In genomic region chr14:97499790-97500481, GRCh38 we compare ENCODE assay signal across 20 cellular contexts.
DNase-seq lines count a peak whose midpoint lies in the region; ATAC-seq, FAIRE-seq and TF ChIP-seq lines count a peak whose summit lies in the region.
"Had no signal": no experiment of that assay in that cellular context is flagged by ENCODE, and none has a peak within 500 bp of the region (broad histone marks: within the 10 kb centered on the region; RNA-seq: fewer than 3 reads in every experiment).

No MANE protein-coding gene starts in this region.

- H2BK120ac ChIP-seq in mesenchymal stem cell (ENCODE audit: low read depth, low read length): no peak overlapping the region

- H2BK15ac ChIP-seq in mesenchymal stem cell (ENCODE audit: low read depth, poor library complexity, severe bottlenecking): no peak overlapping the region

- H3K9me3 ChIP-seq in PC-3 (ENCODE audit: low read length) (no peaks in the 10 kb centered on the region), mesenchymal stem cell (ENCODE audit: control insufficient read depth, low read length) (peaks cover 7% of the 10 kb centered on the region)

- H2BK12ac ChIP-seq in mesenchymal stem cell (ENCODE audit: low read length in 2 of 2): no peak overlapping the region

- no peaks in the 10 kb centered on the region for H3K79me1 ChIP-seq in mesenchymal stem cell (replicated peaks; ENCODE audit: low read length, poor library complexity, severe bottlenecking)

- POLR2A ChIA-PET in PC-3 (lab: Charles Lee; ENCODE audit: unreplicated experiment): no interaction called here
- POLR2A ChIA-PET in activated CD4-positive, alpha-beta T cell treated with anti-CD3 and anti-CD28 coated beads, Interleukin-2, amount 10 ng/mL, durations not matched to agents 7 days and 5 days (lab: Charles Lee): no interaction called here

- H3K79me2 ChIP-seq in PC-3 (ENCODE audit: low read length): no peaks in the 10 kb centered on the region

- H3K14ac ChIP-seq in mesenchymal stem cell (ENCODE audit: low read length in 2 of 2): no peak overlapping the region

- no peak overlapping the region for H2BK5ac ChIP-seq in mesenchymal stem cell (ENCODE audit: low read depth, low read length, poor library complexity, severe bottlenecking)

- peak overlapping the region; percentile 61 for H3K27ac ChIP-seq in PC-3 (ENCODE audit: low read length)
- no peak overlapping the region for H3K27ac ChIP-seq in mesenchymal stem cell (ENCODE audit: low read length, poor library complexity, severe bottlenecking)
- H3K27ac ChIP-seq: KMS-11 had no signal

- intact Hi-C loops in PC-3 (cut with micrococcal nuclease) (no loop called here), head of caudate nucleus (cut with DNase I) (no loop called here)

- TF ChIP-seq CTCF in PC-3 (conservative IDR thresholded peaks at IDR 0.05; ENCODE audit: low read depth, low read length): no peak
- TF ChIP-seq CTCF in bronchial epithelial cell (IDR thresholded peaks at IDR 0.05; ENCODE audit: insufficient read depth, low read length, severe bottlenecking): no peak

- H3K27ac Mint-ChIP-seq in activated CD4-positive, alpha-beta T cell treated with anti-CD3 and anti-CD28 coated beads, Interleukin-2, amount 10 ng/mL, durations not matched to agents 7 days and 5 days: no peak overlapping the region
- H3K27ac Mint-ChIP-seq in natural killer cell treated with Interleukin-12 subunit alpha and Interleukin-12 subunit beta and Interleukin-15 and Interleukin-18, amount 100 ng/mL, for 72 hours: no peak overlapping the region
- H3K27ac Mint-ChIP-seq: CD8-positive, alpha-beta T cell; GM23338 had no signal

- H3F3A ChIP-seq in PC-3 (ENCODE audit: low read length, unreplicated experiment): no peaks in the 10 kb centered on the region

- no peak overlapping the region for H2AFZ ChIP-seq in PC-3 (ENCODE audit: low read length)
- no peak overlapping the region for H2AFZ ChIP-seq in mesenchymal stem cell (ENCODE audit: low read depth, low read length)
- H2AFZ ChIP-seq: GM23338 had no signal

- H3K4me3 ChIP-seq in PC-3 (ENCODE audit: low read length) (no peak overlapping the region), bronchial epithelial cell (ENCODE audit: low read depth, low read length) (no peak overlapping the region), mesenchymal stem cell (ENCODE audit: insufficient read depth in 1 of 2, low read depth in 1 of 2, low read length in 2 of 2) (no peak overlapping the region)
- H3K4me3 ChIP-seq: GM23338 had no signal

- no peaks in the 10 kb centered on the region for H3K4me1 Mint-ChIP-seq in activated CD4-positive, alpha-beta T cell treated with anti-CD3 and anti-CD28 coated beads, Interleukin-2, amount 10 ng/mL, durations not matched to agents 7 days and 5 days
- no peaks in the 10 kb centered on the region for H3K4me1 Mint-ChIP-seq in natural killer cell treated with Interleukin-12 subunit alpha and Interleukin-12 subunit beta and Interleukin-15 and Interleukin-18, amount 100 ng/mL, for 72 hours (ENCODE audit: low read depth in 2 of 2)

- no peak overlapping the region for H2AK5ac ChIP-seq in mesenchymal stem cell (ENCODE audit: low read length, severe bottlenecking)

- H3K4me3 Mint-ChIP-seq in activated CD4-positive, alpha-beta T cell treated with anti-CD3 and anti-CD28 coated beads, Interleukin-2, amount 10 ng/mL, durations not matched to agents 7 days and 5 days: no peak overlapping the region
- no peak overlapping the region for H3K4me3 Mint-ChIP-seq in natural killer cell treated with Interleukin-12 subunit alpha and Interleukin-12 subunit beta and Interleukin-15 and Interleukin-18, amount 100 ng/mL, for 72 hours
- H3K4me3 Mint-ChIP-seq: CD8-positive, alpha-beta T cell; GM23338 had no signal

- WGBS in mesenchymal stem cell: 55% methylated on average over 6 of the region's 6 CpGs

- H3K23ac ChIP-seq in mesenchymal stem cell (ENCODE audit: low read length in 2 of 2): no peak overlapping the region

- H3K9ac ChIP-seq in PC-3 (ENCODE audit: low read length) (no peak overlapping the region; the same call in 1 of the 2 replicates), mesenchymal stem cell (ENCODE audit: low read length) (no peak overlapping the region)
- H3K9ac ChIP-seq: KMS-11 had no signal

- no peaks in the 10 kb centered on the region for H3K36me3 Mint-ChIP-seq in activated CD4-positive, alpha-beta T cell treated with anti-CD3 and anti-CD28 coated beads, Interleukin-2, amount 10 ng/mL, durations not matched to agents 7 days and 5 days (ENCODE audit: low read depth)
- H3K36me3 Mint-ChIP-seq in natural killer cell treated with Interleukin-12 subunit alpha and Interleukin-12 subunit beta and Interleukin-15 and Interleukin-18, amount 100 ng/mL, for 72 hours: no peaks in the 10 kb centered on the region
- H3K36me3 Mint-ChIP-seq: CD8-positive, alpha-beta T cell had no signal

- no peak overlapping the region for H3K4ac ChIP-seq in mesenchymal stem cell (ENCODE audit: low read depth in 1 of 2, low read length in 2 of 2)

- FAIRE-seq in bronchial epithelial cell (lab: Jason Lieb, UNC): peak; percentile 55
- FAIRE-seq: GM12892 had no signal

- H3K4me2 ChIP-seq in PC-3 (ENCODE audit: low read length) (no peak overlapping the region), mesenchymal stem cell (ENCODE audit: low read length, poor library complexity, severe bottlenecking) (no peak overlapping the region)
- H3K4me2 ChIP-seq: GM23338, KMS-11 had no signal

- H3K9me3 Mint-ChIP-seq in activated CD4-positive, alpha-beta T cell treated with anti-CD3 and anti-CD28 coated beads, Interleukin-2, amount 10 ng/mL, durations not matched to agents 7 days and 5 days: no peaks in the 10 kb centered on the region
- no peaks in the 10 kb centered on the region for H3K9me3 Mint-ChIP-seq in natural killer cell treated with Interleukin-12 subunit alpha and Interleukin-12 subunit beta and Interleukin-15 and Interleukin-18, amount 100 ng/mL, for 72 hours
- H3K9me3 Mint-ChIP-seq: CD8-positive, alpha-beta T cell; GM23338 had no signal

- H3K4me1 ChIP-seq in PC-3 (ENCODE audit: insufficient read depth, low read length): peaks cover 12% of the 10 kb centered on the region; the same call in 1 of the 2 replicates
- no peaks in the 10 kb centered on the region for H3K4me1 ChIP-seq in mesenchymal stem cell (ENCODE audit: control insufficient read depth, insufficient read depth, low read depth, low read length)

- CTCF ChIA-PET in PC-3 (lab: Charles Lee): no interaction called here
- CTCF ChIA-PET in activated CD4-positive, alpha-beta T cell treated with anti-CD3 and anti-CD28 coated beads, Interleukin-2, amount 10 ng/mL, durations not matched to agents 7 days and 5 days (lab: Charles Lee): no interaction called here

- BruUV-seq in PC-3 (replicated peaks; lab: Mats Ljungman, UMichigan): no TSS peak

- H3K27me3 ChIP-seq in PC-3 (ENCODE audit: low read length) (no peaks in the 10 kb centered on the region), bronchial epithelial cell (ENCODE audit: control insufficient read depth, insufficient read depth, low read length) (no peaks in the 10 kb centered on the region), mesenchymal stem cell (ENCODE audit: control insufficient read depth in 1 of 2, insufficient read depth in 1 of 2, low read length in 2 of 2) (no peaks in the 10 kb centered on the region)

- peak overlapping the region; percentile 18 for H4K91ac ChIP-seq in mesenchymal stem cell (ENCODE audit: low read length)

- H3K18ac ChIP-seq in mesenchymal stem cell (ENCODE audit: low read depth in 1 of 2, low read length in 2 of 2): no peak overlapping the region

- H4K20me1 ChIP-seq in PC-3 (ENCODE audit: low read length): no peaks in the 10 kb centered on the region

- peak; percentile 65 for DNase-seq in Daoy (ENCODE audit: low read depth)
- peak; percentile 61 for DNase-seq in PC-3
- DNase-seq in bronchial epithelial cell (ENCODE audit: low read depth): peak; percentile 77
- no peak for DNase-seq in mesenchymal stem cell
- DNase-seq in activated CD4-positive, alpha-beta T cell treated with anti-CD3 and anti-CD28 coated beads, Interleukin-2, amount 10 ng/mL, durations not matched to agents 7 days and 5 days: no peak
- DNase-seq in NCI-H2107 treated with DMSO at 0.1 percent for 48 hours (lab: John Stamatoyannopoulos, UW; ENCODE audit: unreplicated experiment): no peak
- no peak for DNase-seq in natural killer cell treated with Interleukin-12 subunit alpha and Interleukin-12 subunit beta and Interleukin-15 and Interleukin-18, amount 100 ng/mL, for 72 hours (ENCODE audit: low spot score)
- no peak for DNase-seq in head of caudate nucleus
- DNase-seq: AML-193; C1 segment of cervical spinal cord; CD8-positive, alpha-beta T cell; DND-41; IMR-90; NCI-H1694; NCI-H2081 treated with DMSO at 0.1 percent for 48 hours; NCI-H446; NCI-H526 treated with DMSO at 0.1 percent for 48 hours had no signal

- H3K36me3 ChIP-seq in PC-3 (ENCODE audit: low read depth, low read length) (no peaks in the 10 kb centered on the region), bronchial epithelial cell (ENCODE audit: control insufficient read depth, insufficient read depth, low read length) (no peaks in the 10 kb centered on the region), mesenchymal stem cell (ENCODE audit: control insufficient read depth in 1 of 2, insufficient read depth in 2 of 2, low read depth in 1 of 2, low read length in 2 of 2) (no peaks in the 10 kb centered on the region)

- no peak overlapping the region for H4K8ac ChIP-seq in mesenchymal stem cell (ENCODE audit: low read length)

- H3K27me3 Mint-ChIP-seq in activated CD4-positive, alpha-beta T cell treated with anti-CD3 and anti-CD28 coated beads, Interleukin-2, amount 10 ng/mL, durations not matched to agents 7 days and 5 days: no peaks in the 10 kb centered on the region
- peaks cover 0 to 14% of the 10 kb centered on the region in 2 donors for H3K27me3 Mint-ChIP-seq in natural killer cell treated with Interleukin-12 subunit alpha and Interleukin-12 subunit beta and Interleukin-15 and Interleukin-18, amount 100 ng/mL, for 72 hours

- no peaks in the 10 kb centered on the region for H3K9me2 ChIP-seq in PC-3 (replicated peaks; ENCODE audit: low read length)

- peak; percentile 64 for ATAC-seq in PC-3
- ATAC-seq in natural killer cell treated with Interleukin-12 subunit alpha and Interleukin-12 subunit beta and Interleukin-15 and Interleukin-18, amount 100 ng/mL, for 72 hours: no peak
- ATAC-seq: CD8-positive, alpha-beta T cell; GM23338 had no signal

Comparison
In these comparisons a context has a peak if more than half of its experiments do, and no peak if none do; other contexts are left out.
1. DNase-seq: peak in Daoy (single experiment), PC-3 (single experiment) and bronchial epithelial cell (single experiment); none in mesenchymal stem cell (single experiment), activated CD4-positive, alpha-beta T cell treated with anti-CD3 and anti-CD28 coated beads, Interleukin-2, amount 10 ng/mL, durations not matched to agents 7 days and 5 days (single experiment), NCI-H2107 treated with DMSO at 0.1 percent for 48 hours (single experiment), natural killer cell treated with Interleukin-12 subunit alpha and Interleukin-12 subunit beta and Interleukin-15 and Interleukin-18, amount 100 ng/mL, for 72 hours (single experiment) and head of caudate nucleus (0 of 42).